ENCODE assay signal across 11 cellular contexts in genomic region chr2:112836695-112837117, GRCh38. TPM values are rescaled to one million over a fixed set of nuclear protein-coding genes. Genes with fewer than 3 reads are reported as not detected.
DNase-seq lines count a peak whose midpoint lies in the region; ATAC-seq, FAIRE-seq and TF ChIP-seq lines count a peak whose summit lies in the region.
"Had no signal": no experiment of that assay in that cellular context is flagged by ENCODE, and none has a peak within 500 bp of the region (broad histone marks: within the 10 kb centered on the region; RNA-seq: fewer than 3 reads in every experiment).

Gene IL1B (minus strand): TSS chr2:112836779. CDS start chr2:112836229, 550 bp downstream.

- H3K4ac ChIP-seq in H9 (ENCODE audit: low read depth, low read length), result no peak within 1 kb of the TSS

- H3K36me3 Mint-ChIP-seq in H9 (ENCODE audit: insufficient read depth in 1 of 3, low read depth in 3 of 3), result no peaks in the 10 kb centered on the region; a peak in 1 of 7 replicates

- no peak within 1 kb of the TSS for H3K14ac ChIP-seq in H9 (ENCODE audit: insufficient read depth, low read length)

- H3K4me1 ChIP-seq in BLaER1 treated with 17β-estradiol and CSF1 and Interleukin-3, amounts not matched to agents 10 nM and 100 nM, result peaks cover 81 to 100% (median 98%) of the 10 kb centered on the region in 10 experiments
- H3K4me1 ChIP-seq in H9 (ENCODE audit: insufficient read depth, low read length), result no peaks in the 10 kb centered on the region

- no peak within 1 kb of the TSS for H3K4me3 Mint-ChIP-seq in H9

- H2AFZ ChIP-seq in H9 (ENCODE audit: low read length), result no peak within 1 kb of the TSS

- H2BK5ac ChIP-seq in H9 (ENCODE audit: insufficient read length, low read length), result no peak within 1 kb of the TSS

- H4K5ac ChIP-seq in H9 (ENCODE audit: insufficient read length, low read depth, low read length), result no peak within 1 kb of the TSS

- no peak within 1 kb of the TSS for H3K56ac ChIP-seq in H9 (ENCODE audit: insufficient read length, low read depth, low read length)

- H3K27me3 ChIP-seq in BLaER1 treated with 17β-estradiol and CSF1 and Interleukin-3, amounts not matched to agents 10 nM and 100 nM, result no peaks in the 10 kb centered on the region
- H3K27me3 ChIP-seq in bronchial epithelial cell (ENCODE audit: control insufficient read depth, insufficient read depth, low read length) (no peaks in the 10 kb centered on the region), H9 (ENCODE audit: insufficient read depth, low read length) (no peaks in the 10 kb centered on the region)

- H3K23ac ChIP-seq in H9 (ENCODE audit: insufficient read length, low read depth, low read length), result no peak within 1 kb of the TSS

- peaks cover 38 to 66% (median 47%) of the 10 kb centered on the region in 11 experiments for H3K36me3 ChIP-seq in BLaER1 treated with 17β-estradiol and CSF1 and Interleukin-3, amounts not matched to agents 10 nM and 100 nM
- H3K36me3 ChIP-seq in bronchial epithelial cell (ENCODE audit: control insufficient read depth, insufficient read depth, low read length), result peaks cover 10% of the 10 kb centered on the region

- H3K23me2 ChIP-seq in H9 (ENCODE audit: insufficient read length, low read depth, low read length, poor library complexity, severe bottlenecking), result no peaks in the 10 kb centered on the region

- FAIRE-seq in bronchial epithelial cell (lab: Jason Lieb, UNC), result no peak

- H3K79me1 ChIP-seq in H9 (ENCODE audit: insufficient read depth, low read depth, low read length, poor library complexity, severe bottlenecking), result no peaks in the 10 kb centered on the region

- TF ChIP-seq CTCF in bronchial epithelial cell (IDR thresholded peaks at IDR 0.05; ENCODE audit: insufficient read depth, low read length, severe bottlenecking) (no peak), H9 (conservative IDR thresholded peaks at IDR 0.05) (no peak)

- ATAC-seq in GM18511 (IDR thresholded peaks at IDR 0.05; ENCODE audit: unreplicated experiment) (no peak), GM18505 (IDR thresholded peaks at IDR 0.05; ENCODE audit: unreplicated experiment) (no peak)

- peak within 1 kb of the TSS; percentile 58 to 77 (median 70) for H3K4me3 ChIP-seq in BLaER1 treated with 17β-estradiol and CSF1 and Interleukin-3, amounts not matched to agents 10 nM and 100 nM
- H3K4me3 ChIP-seq in bronchial epithelial cell (ENCODE audit: low read depth, low read length), result peak within 1 kb of the TSS; percentile 47

- H3K4me2 ChIP-seq in BLaER1 treated with 17β-estradiol and CSF1 and Interleukin-3, amounts not matched to agents 10 nM and 100 nM, result peak within 1 kb of the TSS; percentile 76 to 98 (median 89)
- no peak within 1 kb of the TSS for H3K4me2 ChIP-seq in H9 (ENCODE audit: insufficient read depth, insufficient read length, low read length)

- no peaks in the 10 kb centered on the region; a peak in 1 of 5 replicates for H3K9me3 Mint-ChIP-seq in H9

- no peak within 1 kb of the TSS for H2AK5ac ChIP-seq in H9 (ENCODE audit: insufficient read length, low read length)

- peaks cover 0 to 96% (median 82%) of the 10 kb centered on the region in 11 experiments; a peak in 18 of 22 replicates for H3K9me3 ChIP-seq in BLaER1 treated with 17β-estradiol and CSF1 and Interleukin-3, amounts not matched to agents 10 nM and 100 nM (replicated peaks in 1 of 11)
- H3K9me3 ChIP-seq in H9 (ENCODE audit: control insufficient read depth, low read depth, low read length), result no peaks in the 10 kb centered on the region

- H4K8ac ChIP-seq in H9 (replicated peaks; ENCODE audit: insufficient read length, low read depth, low read length), result no peak within 1 kb of the TSS

- H3K79me2 ChIP-seq in H9 (ENCODE audit: insufficient read depth, low read length), result no peaks in the 10 kb centered on the region

- no peak for TF ChIP-seq POLR2A in GM18505 (IDR thresholded peaks at IDR 0.05; ENCODE audit: borderline replicate concordance, extremely low read depth, insufficient read depth, insufficient read length)

- peak within 1 kb of the TSS; percentile 77 to 88 (median 84) for H3K9ac ChIP-seq in BLaER1 treated with 17β-estradiol and CSF1 and Interleukin-3, amounts not matched to agents 10 nM and 100 nM
- H3K9ac ChIP-seq in H9 (ENCODE audit: extremely low read depth, insufficient read length, low read length), result no peak within 1 kb of the TSS

- peak within 1 kb of the TSS; percentile 72 to 98 (median 96) for H3K27ac ChIP-seq in BLaER1 treated with 17β-estradiol and CSF1 and Interleukin-3, amounts not matched to agents 10 nM and 100 nM
- no peak within 1 kb of the TSS for H3K27ac ChIP-seq in H9 (ENCODE audit: insufficient read length, low read depth, low read length)

- no peak within 1 kb of the TSS for H3T11ph ChIP-seq in H9 (ENCODE audit: low read length)

- DNase-seq in NAMALWA (ENCODE audit: low spot score), result peak; percentile 6
- DNase-seq in bronchial epithelial cell (ENCODE audit: low read depth), result peak; percentile 95
- no peak for DNase-seq in mucosa of gallbladder (ENCODE audit: low spot score)
- DNase-seq in activated CD4-positive, CD25-positive, alpha-beta regulatory T cell treated with anti-CD3 and anti-CD28 coated beads, Interleukin-2, amount 50 U/mL, for 72 hours, result no peak
- no peak for DNase-seq in H9
- DNase-seq: DND-41; effector memory CD4-positive, alpha-beta T cell; midbrain had no signal

- no peak within 1 kb of the TSS for H2BK12ac ChIP-seq in H9 (ENCODE audit: insufficient read length, low read depth, low read length)

- H3K18ac ChIP-seq in H9 (ENCODE audit: insufficient read length, low read depth, low read length), result no peak within 1 kb of the TSS

- no peak within 1 kb of the TSS for H3K27ac Mint-ChIP-seq in H9

- no peak within 1 kb of the TSS for H2BK120ac ChIP-seq in H9 (ENCODE audit: low read depth, low read length, poor library complexity, severe bottlenecking)

- no CpG with 5 or more reads among the region's 4 CpGs for WGBS in H9 (ENCODE audit: extremely low coverage, insufficient read length, low lambda C conversion rate)

- H4K20me1 ChIP-seq in BLaER1 treated with 17β-estradiol and CSF1 and Interleukin-3, amounts not matched to agents 10 nM and 100 nM, result peaks cover 0 to 47% (median 0%) of the 10 kb centered on the region in 11 experiments; a peak in 6 of 22 replicates
- no peaks in the 10 kb centered on the region for H4K20me1 ChIP-seq in H9 (ENCODE audit: control insufficient read depth, insufficient read depth, insufficient read length)

- H3K4me1 Mint-ChIP-seq in H9, result peaks cover 27 to 34% of the 10 kb centered on the region in 2 experiments

- no peak within 1 kb of the TSS for H2BK15ac ChIP-seq in H9 (ENCODE audit: low read depth, low read length)

- H3K27me3 Mint-ChIP-seq in H9 (ENCODE audit: low read depth), result no peaks in the 10 kb centered on the region; the same call in 1 of the 2 replicates

- no peak within 1 kb of the TSS for H2BK20ac ChIP-seq in H9 (ENCODE audit: low read depth, low read length, poor library complexity, severe bottlenecking)

- H4K91ac ChIP-seq in H9 (ENCODE audit: insufficient read length, low read depth, low read length), result no peak within 1 kb of the TSS

RNA-seq across cellular contexts. Expression of gene IL1B, which starts in this region (rescaled TPM):
- total RNA-seq in bronchial epithelial cell (22.6 and 41.0 TPM in 2 replicates), mucosa of gallbladder (33.2 TPM), H9 (2021) (not detected in 2 replicates)

Comparison
In these comparisons a context has a peak if more than half of its experiments do, and no peak if none do; other contexts are left out.
1. RNA of gene IL1B (total RNA-seq): 33.2 TPM in mucosa of gallbladder (single experiment) and 22.6 to 41.0 TPM in bronchial epithelial cell; not detected in H9; every median in the first group is over 10 times any median in the second.
2. DNase-seq: peak in NAMALWA (single experiment) and bronchial epithelial cell (single experiment); none in mucosa of gallbladder (single experiment), activated CD4-positive, CD25-positive, alpha-beta regulatory T cell treated with anti-CD3 and anti-CD28 coated beads, Interleukin-2, amount 50 U/mL, for 72 hours (single experiment) and H9 (single experiment).